ENCODE assay signal across 8 cellular contexts in the genomic region with DNA sequence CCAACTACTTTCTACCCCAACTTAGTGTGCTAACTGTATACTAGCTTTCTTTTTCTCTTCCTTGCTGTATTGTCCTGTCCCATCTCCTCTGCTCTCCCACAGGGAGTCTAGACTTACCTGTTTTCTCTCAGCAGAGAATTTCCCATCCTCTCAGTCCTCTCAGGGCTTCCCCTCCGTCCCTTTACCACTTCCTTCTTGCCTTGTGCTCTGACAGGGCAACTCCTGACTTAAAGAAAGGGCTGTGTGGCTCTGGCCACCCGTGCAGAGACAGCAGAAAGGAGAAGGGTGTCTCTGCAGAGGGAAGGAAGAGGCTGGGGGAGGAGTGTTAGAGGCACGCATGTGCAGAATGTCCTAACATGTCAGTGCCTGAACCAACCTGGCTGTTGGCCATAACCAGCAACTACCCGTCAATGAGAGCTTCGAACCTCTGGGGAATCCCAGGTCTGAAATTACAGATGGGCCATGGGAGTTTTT. TPM values are rescaled to one million over a fixed set of nuclear protein-coding genes. Genes with fewer than 3 reads are reported as not detected.
DNase-seq lines count a peak whose midpoint lies in the region; ATAC-seq and TF ChIP-seq lines count a peak whose summit lies in the region.
"Had no signal": no experiment of that assay in that cellular context is flagged by ENCODE, and none has a peak within 500 bp of the region (broad histone marks: within the 10 kb centered on the region; RNA-seq: fewer than 3 reads in every experiment).

Gene GCSAM, minus strand, starts transcription at position 274 of the 474 bp plus-strand sequence. Its CDS starts 128 bp downstream, at position 146.

- peaks cover 8% of the 10 kb centered on the region for H3K36me3 Mint-ChIP-seq in T-helper 17 cell (ENCODE audit: low read depth)

- TF ChIP-seq CTCF in breast epithelium (IDR thresholded peaks at IDR 0.05) (no peak), spleen (IDR thresholded peaks at IDR 0.05 in 8 of 11, conservative IDR thresholded peaks at IDR 0.05 in 3 of 11) (no peak), uterus (IDR thresholded peaks at IDR 0.05) (no peak)

- WGBS in spleen, 5 donors, result 13 to 34% (median 16%) methylated on average over 5 of the region's 5 CpGs

- intact Hi-C loops in breast epithelium (cut with DNase I; ENCODE audit: low total_unique reads), result no loop called here
- intact Hi-C loops in spleen (cut with DNase I; ENCODE audit: low total_unique reads), result no loop called here
- intact Hi-C loops in uterus (cut with DNase I; ENCODE audit: low total_unique reads), result no loop called here

- ATAC-seq in HG03103 (IDR thresholded peaks at IDR 0.05; ENCODE audit: low read depth, unreplicated experiment), result peak; percentile 62
- peak; percentile 79 for ATAC-seq in T-helper 17 cell

- DNase-seq in T-helper 17 cell (peak; percentile 24 to 62 (median 54)), breast epithelium (ENCODE audit: low spot score in 2 of 2) (peak in 1 of 2 donors; percentile 51), spleen (peak; percentile 90), DMS53 (lab: John Stamatoyannopoulos, UW) (no peak), uterus (no peak)

- H3K36me3 ChIP-seq in breast epithelium (no peaks in the 10 kb centered on the region), spleen (no peaks in the 10 kb centered on the region), uterus (no peaks in the 10 kb centered on the region)

- H3K4me1 Mint-ChIP-seq in T-helper 17 cell, result peaks cover 73% of the 10 kb centered on the region

- H3K4me3 Mint-ChIP-seq in T-helper 17 cell, result peak within 1 kb of the TSS; percentile 99

- H3K27me3 ChIP-seq in breast epithelium (no peaks in the 10 kb centered on the region), spleen (replicated peaks in 1 of 7) (no peaks in the 10 kb centered on the region), uterus (no peaks in the 10 kb centered on the region)

- peak within 1 kb of the TSS; percentile 100 for H3K27ac Mint-ChIP-seq in T-helper 17 cell

- H3K27me3 Mint-ChIP-seq in T-helper 17 cell, result no peaks in the 10 kb centered on the region

- peak; percentile 76 for TF ChIP-seq POLR2A in GM19099 (IDR thresholded peaks at IDR 0.05; ENCODE audit: extremely low read depth, insufficient read length, low read depth)
- no peak for TF ChIP-seq POLR2A in breast epithelium (IDR thresholded peaks at IDR 0.05)
- no peak for TF ChIP-seq POLR2A in spleen (IDR thresholded peaks at IDR 0.05)
- TF ChIP-seq POLR2A in uterus (IDR thresholded peaks at IDR 0.05), result no peak

- H3K4me1 ChIP-seq in breast epithelium (no peaks in the 10 kb centered on the region), spleen (peaks cover 6 to 100% (median 42%) of the 10 kb centered on the region in 6 donors), uterus (no peaks in the 10 kb centered on the region)

- H3K27ac ChIP-seq in breast epithelium, result peak within 1 kb of the TSS in 1 of 2 donors; percentile 26
- peak within 1 kb of the TSS; percentile 38 to 79 (median 71) for H3K27ac ChIP-seq in spleen
- H3K27ac ChIP-seq in uterus, result no peak within 1 kb of the TSS

- peak within 1 kb of the TSS in 2 of 3 donors; percentile 28 to 38 for H3K4me3 ChIP-seq in breast epithelium
- H3K4me3 ChIP-seq in spleen, result peak within 1 kb of the TSS; percentile 10 to 65 (median 23)
- H3K4me3 ChIP-seq in uterus, result no peak within 1 kb of the TSS

- no peaks in the 10 kb centered on the region for H3K9me3 ChIP-seq in T-helper 17 cell (ENCODE audit: control insufficient read depth, low read length, poor library complexity, severe bottlenecking)
- no peaks in the 10 kb centered on the region for H3K9me3 ChIP-seq in breast epithelium
- no peaks in the 10 kb centered on the region for H3K9me3 ChIP-seq in spleen
- H3K9me3 ChIP-seq in uterus, result no peaks in the 10 kb centered on the region

RNA-seq across cellular contexts. Expression of gene GCSAM, which starts in this region (rescaled TPM):
- 10 to 100 TPM; 14.2 to 21.2 TPM for total RNA-seq in T-helper 17 cell
- 1 to 10 TPM in 1 of 3 donors, under 1 TPM in 2; 0.16 to 1.5 (median 0.66) TPM for total RNA-seq in breast epithelium
- total RNA-seq in spleen, result 10 to 100 TPM in 3 of 7 donors, 1 to 10 TPM in 4; 6.7 to 18.9 (median 8.9) TPM
- 10 to 100 TPM in 1 of 3 donors, 1 to 10 TPM in 2; 2.7 to 20.9 (median 3.7) TPM for polyA plus RNA-seq in spleen
- total RNA-seq in uterus, result under 1 TPM in 1 of 4 donors, not detected in 3; 0.14 TPM
- total RNA-seq: pulmonary artery endothelial cell had no signal

Comparison
In these comparisons a context has a peak if more than half of its experiments do, and no peak if none do; other contexts are left out.
1. DNase-seq: peak in T-helper 17 cell (3 of 3) and spleen (single experiment); none in DMS53 (single experiment) and uterus (0 of 2).
2. H3K27ac ChIP-seq: peak in spleen (8 of 8); none in uterus (0 of 2).
3. H3K4me3 ChIP-seq: peak in breast epithelium (2 of 3) and spleen (8 of 8); none in uterus (0 of 2).